Comparison of ENCODE assay signal across 13 cellular contexts in the genomic region with DNA sequence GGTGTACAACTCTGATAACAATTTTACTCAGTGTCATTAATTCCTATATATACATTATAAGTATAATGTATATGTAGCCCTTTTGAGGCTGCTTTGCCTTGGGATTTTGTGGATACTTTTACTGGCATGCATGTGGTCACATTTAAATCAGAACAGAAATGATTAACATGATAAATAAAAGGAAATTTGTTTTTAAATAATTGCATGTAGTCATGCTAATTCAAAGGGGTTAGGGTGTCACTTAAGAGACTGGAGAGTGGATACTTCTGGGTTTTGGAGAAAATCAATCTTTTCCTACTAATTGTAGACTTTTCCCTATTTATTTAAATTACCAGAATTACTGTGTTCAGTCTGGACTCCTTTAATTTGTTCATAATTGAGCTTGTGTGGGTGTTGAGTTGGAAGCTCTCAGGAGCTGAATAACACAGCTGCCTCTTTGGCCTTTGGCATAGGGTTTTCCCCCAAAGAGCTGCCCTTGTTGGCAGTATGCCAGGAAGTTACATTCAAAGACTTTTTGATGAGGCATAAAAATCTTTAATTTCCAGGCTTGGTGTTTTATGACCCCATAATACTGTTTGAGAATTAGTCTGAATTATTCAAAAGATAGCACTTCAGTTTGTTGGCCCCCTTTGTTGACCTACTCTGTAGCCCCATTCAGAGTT.
DNase-seq lines count a peak whose midpoint lies in the region; ATAC-seq and TF ChIP-seq lines count a peak whose summit lies in the region.
"Had no signal": no experiment of that assay in that cellular context is flagged by ENCODE, and none has a peak within 500 bp of the region (broad histone marks: within the 10 kb centered on the region; RNA-seq: fewer than 3 reads in every experiment).

No MANE protein-coding gene starts in this region.

- no peak for TF ChIP-seq CTCF in WTC11 (IDR thresholded peaks at IDR 0.05)
- TF ChIP-seq CTCF in esophagus squamous epithelium (IDR thresholded peaks at IDR 0.05), result no peak

- H3K9ac ChIP-seq in GM23248, result no peak overlapping the region

- no peaks in the 10 kb centered on the region for H3K27me3 Mint-ChIP-seq in WTC11 (ENCODE audit: low read depth)
- H3K27me3 Mint-ChIP-seq: natural killer cell treated with Interleukin-12 subunit alpha and Interleukin-12 subunit beta and Interleukin-15 and Interleukin-18, amount 100 ng/mL, for 72 hours had no signal

- no peaks in the 10 kb centered on the region for H3K9me3 Mint-ChIP-seq in WTC11
- H3K9me3 Mint-ChIP-seq: natural killer cell treated with Interleukin-12 subunit alpha and Interleukin-12 subunit beta and Interleukin-15 and Interleukin-18, amount 100 ng/mL, for 72 hours had no signal

- no peaks in the 10 kb centered on the region for H3K9me3 ChIP-seq in GM23248 (ENCODE audit: low read depth)
- H3K9me3 ChIP-seq in esophagus squamous epithelium, result no peaks in the 10 kb centered on the region
- H3K9me3 ChIP-seq: vagina had no signal

- H3K36me3 ChIP-seq in GM23248 (ENCODE audit: low read depth), result no peaks in the 10 kb centered on the region
- peaks cover 0 to 8% (median 0%) of the 10 kb centered on the region in 3 donors for H3K36me3 ChIP-seq in esophagus squamous epithelium
- H3K36me3 ChIP-seq: cardiac muscle cell, vagina had no signal

- peak overlapping the region; percentile 98 for H3K27ac Mint-ChIP-seq in WTC11
- H3K27ac Mint-ChIP-seq: natural killer cell treated with Interleukin-12 subunit alpha and Interleukin-12 subunit beta and Interleukin-15 and Interleukin-18, amount 100 ng/mL, for 72 hours had no signal

- CTCF ChIA-PET in WTC11 (lab: Charles Lee), result interaction anchor here (0.9 to 1.1 kb wide), 3 partner anchors 312 to 479 kb away, joined by 3 to 4 read pairs (median 3); no protein-coding TSS in a partner anchor

- POLR2A ChIA-PET in WTC11 (lab: Charles Lee), result no interaction called here

- peak overlapping the region; percentile 61 for H3K4me2 ChIP-seq in GM23248 (ENCODE audit: unreplicated experiment)

- intact Hi-C loops in esophagus squamous epithelium (cut with DNase I), result no loop called here

- no peaks in the 10 kb centered on the region for H3K79me2 ChIP-seq in GM23248 (ENCODE audit: insufficient read depth)

- H3K4me3 ChIP-seq in GM23248 (peak overlapping the region; percentile 39), esophagus squamous epithelium (no peak overlapping the region)
- H3K4me3 ChIP-seq: cardiac muscle cell, vagina had no signal

- DNase-seq in NCI-H748 (lab: John Stamatoyannopoulos, UW; ENCODE audit: unreplicated experiment) (peak; percentile 44), NCI-H748 treated with DMSO at 0.1 percent for 48 hours (lab: John Stamatoyannopoulos, UW) (no peak), GM23248 (peak; percentile 39), WTC11 (ENCODE audit: low spot score) (no peak), kidney tubule cell (ENCODE audit: low spot score) (peak; percentile 7), NOMO-1 treated with DMSO at 0.1 percent for 48 hours (lab: John Stamatoyannopoulos, UW; ENCODE audit: unreplicated experiment) (no peak), esophagus squamous epithelium (lab: John Stamatoyannopoulos, UW) (no peak), NCI-H2029 treated with DMSO at 0.1 percent for 48 hours (lab: John Stamatoyannopoulos, UW) (no peak)
- DNase-seq: NCI-H345, small intestine had no signal

- peaks cover 15% of the 10 kb centered on the region for H3F3A ChIP-seq in GM23248 (ENCODE audit: insufficient read depth)

- H3K4me1 Mint-ChIP-seq in WTC11, result peaks cover 61% of the 10 kb centered on the region

- ATAC-seq in WTC11, result peak; percentile 67
- ATAC-seq: natural killer cell treated with Interleukin-12 subunit alpha and Interleukin-12 subunit beta and Interleukin-15 and Interleukin-18, amount 100 ng/mL, for 72 hours had no signal

- H3K27ac ChIP-seq in GM23248, result peak overlapping the region; percentile 25
- H3K27ac ChIP-seq in esophagus squamous epithelium, result peak overlapping the region in 1 of 4 donors; percentile 14
- H3K27ac ChIP-seq: cardiac muscle cell, vagina had no signal

- in situ Hi-C loops in GM23248 (cut with MboI), result no loop called here

- peak overlapping the region; percentile 36 for H3K4me3 Mint-ChIP-seq in WTC11
- H3K4me3 Mint-ChIP-seq: natural killer cell treated with Interleukin-12 subunit alpha and Interleukin-12 subunit beta and Interleukin-15 and Interleukin-18, amount 100 ng/mL, for 72 hours had no signal

- peaks cover 19% of the 10 kb centered on the region for H3K4me1 ChIP-seq in GM23248 (ENCODE audit: insufficient read depth)
- H3K4me1 ChIP-seq in esophagus squamous epithelium, result peaks cover 0 to 9% (median 0%) of the 10 kb centered on the region in 3 donors

- H2AFZ ChIP-seq in GM23248, result peak overlapping the region; percentile 46

- H3K27me3 ChIP-seq in GM23248 (replicated peaks; ENCODE audit: insufficient read depth), result no peaks in the 10 kb centered on the region
- H3K27me3 ChIP-seq in esophagus squamous epithelium, result no peaks in the 10 kb centered on the region
- H3K27me3 ChIP-seq: cardiac muscle cell, vagina had no signal

- no peaks in the 10 kb centered on the region for H4K20me1 ChIP-seq in GM23248 (ENCODE audit: insufficient read depth)

- no peaks in the 10 kb centered on the region for H3K36me3 Mint-ChIP-seq in WTC11
- H3K36me3 Mint-ChIP-seq: natural killer cell treated with Interleukin-12 subunit alpha and Interleukin-12 subunit beta and Interleukin-15 and Interleukin-18, amount 100 ng/mL, for 72 hours had no signal

- no peaks in the 10 kb centered on the region for H3K9me2 ChIP-seq in GM23248 (ENCODE audit: insufficient read depth)

- no peak for TF ChIP-seq POLR2A in esophagus squamous epithelium (IDR thresholded peaks at IDR 0.05)

TF ChIP-seq in WTC11, 78 proteins besides CTCF, POLR2A, EP300 and RAD21:
- TF ChIP-seq, protein P1, sequence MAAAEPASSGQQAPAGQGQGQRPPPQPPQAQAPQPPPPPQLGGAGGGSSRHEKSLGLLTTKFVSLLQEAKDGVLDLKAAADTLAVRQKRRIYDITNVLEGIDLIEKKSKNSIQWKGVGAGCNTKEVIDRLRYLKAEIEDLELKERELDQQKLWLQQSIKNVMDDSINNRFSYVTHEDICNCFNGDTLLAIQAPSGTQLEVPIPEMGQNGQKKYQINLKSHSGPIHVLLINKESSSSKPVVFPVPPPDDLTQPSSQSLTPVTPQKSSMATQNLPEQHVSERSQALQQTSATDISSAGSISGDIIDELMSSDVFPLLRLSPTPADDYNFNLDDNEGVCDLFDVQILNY (CRISPR knock-in tag; IDR thresholded peaks at IDR 0.05), result no peak
- no peak for TF ChIP-seq SOX15 (CRISPR knock-in tag; IDR thresholded peaks at IDR 0.05)
- TF ChIP-seq ZNF317 (CRISPR knock-in tag; IDR thresholded peaks at IDR 0.05; ENCODE audit: borderline replicate concordance, low read depth), result no peak
TF ChIP-seq in WTC11: peak in this region for 0.

Comparison
In these comparisons a context has a peak if more than half of its experiments do, and no peak if none do; other contexts are left out.
1. DNase-seq: peak in NCI-H748 (single experiment), GM23248 (single experiment) and kidney tubule cell (single experiment); none in NCI-H748 treated with DMSO at 0.1 percent for 48 hours (single experiment), WTC11 (single experiment), NOMO-1 treated with DMSO at 0.1 percent for 48 hours (single experiment), esophagus squamous epithelium (single experiment) and NCI-H2029 treated with DMSO at 0.1 percent for 48 hours (single experiment).